Comparison of ENCODE assay signal across 1 cellular context in the genomic region with DNA sequence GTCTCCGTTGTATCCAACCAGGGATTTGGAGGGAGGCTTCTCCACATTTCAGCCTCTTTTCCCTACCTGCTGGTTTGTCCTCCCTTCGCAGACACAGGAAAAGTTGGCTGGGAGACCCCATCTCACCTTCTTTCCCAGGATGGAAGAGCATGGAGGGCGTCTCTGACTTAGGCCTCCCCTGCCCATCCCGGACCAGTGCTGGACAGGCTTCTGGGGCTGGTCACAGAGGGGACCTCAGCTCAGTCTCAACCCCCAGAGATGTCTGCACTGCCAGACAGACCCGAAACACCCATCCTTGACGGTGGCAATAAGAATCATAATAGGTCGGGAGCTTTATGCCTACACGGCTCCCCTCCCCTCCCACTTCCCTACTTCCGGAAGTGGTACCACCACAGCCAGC.
TF ChIP-seq lines count a peak whose summit lies in the region.

No MANE protein-coding gene starts in this region.

TF ChIP-seq in WTC11, 78 proteins besides CTCF, POLR2A, EP300 and RAD21 (continued from another document):
- TF ChIP-seq, protein P1, sequence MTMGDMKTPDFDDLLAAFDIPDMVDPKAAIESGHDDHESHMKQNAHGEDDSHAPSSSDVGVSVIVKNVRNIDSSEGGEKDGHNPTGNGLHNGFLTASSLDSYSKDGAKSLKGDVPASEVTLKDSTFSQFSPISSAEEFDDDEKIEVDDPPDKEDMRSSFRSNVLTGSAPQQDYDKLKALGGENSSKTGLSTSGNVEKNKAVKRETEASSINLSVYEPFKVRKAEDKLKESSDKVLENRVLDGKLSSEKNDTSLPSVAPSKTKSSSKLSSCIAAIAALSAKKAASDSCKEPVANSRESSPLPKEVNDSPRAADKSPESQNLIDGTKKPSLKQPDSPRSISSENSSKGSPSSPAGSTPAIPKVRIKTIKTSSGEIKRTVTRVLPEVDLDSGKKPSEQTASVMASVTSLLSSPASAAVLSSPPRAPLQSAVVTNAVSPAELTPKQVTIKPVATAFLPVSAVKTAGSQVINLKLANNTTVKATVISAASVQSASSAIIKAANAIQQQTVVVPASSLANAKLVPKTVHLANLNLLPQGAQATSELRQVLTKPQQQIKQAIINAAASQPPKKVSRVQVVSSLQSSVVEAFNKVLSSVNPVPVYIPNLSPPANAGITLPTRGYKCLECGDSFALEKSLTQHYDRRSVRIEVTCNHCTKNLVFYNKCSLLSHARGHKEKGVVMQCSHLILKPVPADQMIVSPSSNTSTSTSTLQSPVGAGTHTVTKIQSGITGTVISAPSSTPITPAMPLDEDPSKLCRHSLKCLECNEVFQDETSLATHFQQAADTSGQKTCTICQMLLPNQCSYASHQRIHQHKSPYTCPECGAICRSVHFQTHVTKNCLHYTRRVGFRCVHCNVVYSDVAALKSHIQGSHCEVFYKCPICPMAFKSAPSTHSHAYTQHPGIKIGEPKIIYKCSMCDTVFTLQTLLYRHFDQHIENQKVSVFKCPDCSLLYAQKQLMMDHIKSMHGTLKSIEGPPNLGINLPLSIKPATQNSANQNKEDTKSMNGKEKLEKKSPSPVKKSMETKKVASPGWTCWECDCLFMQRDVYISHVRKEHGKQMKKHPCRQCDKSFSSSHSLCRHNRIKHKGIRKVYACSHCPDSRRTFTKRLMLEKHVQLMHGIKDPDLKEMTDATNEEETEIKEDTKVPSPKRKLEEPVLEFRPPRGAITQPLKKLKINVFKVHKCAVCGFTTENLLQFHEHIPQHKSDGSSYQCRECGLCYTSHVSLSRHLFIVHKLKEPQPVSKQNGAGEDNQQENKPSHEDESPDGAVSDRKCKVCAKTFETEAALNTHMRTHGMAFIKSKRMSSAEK (CRISPR knock-in tag; IDR thresholded peaks at IDR 0.05; ENCODE audit: borderline replicate concordance), result no peak
- TF ChIP-seq, protein P2, sequence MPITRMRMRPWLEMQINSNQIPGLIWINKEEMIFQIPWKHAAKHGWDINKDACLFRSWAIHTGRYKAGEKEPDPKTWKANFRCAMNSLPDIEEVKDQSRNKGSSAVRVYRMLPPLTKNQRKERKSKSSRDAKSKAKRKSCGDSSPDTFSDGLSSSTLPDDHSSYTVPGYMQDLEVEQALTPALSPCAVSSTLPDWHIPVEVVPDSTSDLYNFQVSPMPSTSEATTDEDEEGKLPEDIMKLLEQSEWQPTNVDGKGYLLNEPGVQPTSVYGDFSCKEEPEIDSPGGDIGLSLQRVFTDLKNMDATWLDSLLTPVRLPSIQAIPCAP (CRISPR knock-in tag; IDR thresholded peaks at IDR 0.05), result no peak
- TF ChIP-seq, protein P3, sequence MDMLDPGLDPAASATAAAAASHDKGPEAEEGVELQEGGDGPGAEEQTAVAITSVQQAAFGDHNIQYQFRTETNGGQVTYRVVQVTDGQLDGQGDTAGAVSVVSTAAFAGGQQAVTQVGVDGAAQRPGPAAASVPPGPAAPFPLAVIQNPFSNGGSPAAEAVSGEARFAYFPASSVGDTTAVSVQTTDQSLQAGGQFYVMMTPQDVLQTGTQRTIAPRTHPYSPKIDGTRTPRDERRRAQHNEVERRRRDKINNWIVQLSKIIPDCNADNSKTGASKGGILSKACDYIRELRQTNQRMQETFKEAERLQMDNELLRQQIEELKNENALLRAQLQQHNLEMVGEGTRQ (CRISPR knock-in tag; IDR thresholded peaks at IDR 0.05), result no peak
- no peak for TF ChIP-seq GTF2I (CRISPR knock-in tag; conservative IDR thresholded peaks at IDR 0.05)
- TF ChIP-seq, protein P4, sequence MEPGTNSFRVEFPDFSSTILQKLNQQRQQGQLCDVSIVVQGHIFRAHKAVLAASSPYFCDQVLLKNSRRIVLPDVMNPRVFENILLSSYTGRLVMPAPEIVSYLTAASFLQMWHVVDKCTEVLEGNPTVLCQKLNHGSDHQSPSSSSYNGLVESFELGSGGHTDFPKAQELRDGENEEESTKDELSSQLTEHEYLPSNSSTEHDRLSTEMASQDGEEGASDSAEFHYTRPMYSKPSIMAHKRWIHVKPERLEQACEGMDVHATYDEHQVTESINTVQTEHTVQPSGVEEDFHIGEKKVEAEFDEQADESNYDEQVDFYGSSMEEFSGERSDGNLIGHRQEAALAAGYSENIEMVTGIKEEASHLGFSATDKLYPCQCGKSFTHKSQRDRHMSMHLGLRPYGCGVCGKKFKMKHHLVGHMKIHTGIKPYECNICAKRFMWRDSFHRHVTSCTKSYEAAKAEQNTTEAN (CRISPR knock-in tag; IDR thresholded peaks at IDR 0.05), result no peak
- TF ChIP-seq, protein P5, sequence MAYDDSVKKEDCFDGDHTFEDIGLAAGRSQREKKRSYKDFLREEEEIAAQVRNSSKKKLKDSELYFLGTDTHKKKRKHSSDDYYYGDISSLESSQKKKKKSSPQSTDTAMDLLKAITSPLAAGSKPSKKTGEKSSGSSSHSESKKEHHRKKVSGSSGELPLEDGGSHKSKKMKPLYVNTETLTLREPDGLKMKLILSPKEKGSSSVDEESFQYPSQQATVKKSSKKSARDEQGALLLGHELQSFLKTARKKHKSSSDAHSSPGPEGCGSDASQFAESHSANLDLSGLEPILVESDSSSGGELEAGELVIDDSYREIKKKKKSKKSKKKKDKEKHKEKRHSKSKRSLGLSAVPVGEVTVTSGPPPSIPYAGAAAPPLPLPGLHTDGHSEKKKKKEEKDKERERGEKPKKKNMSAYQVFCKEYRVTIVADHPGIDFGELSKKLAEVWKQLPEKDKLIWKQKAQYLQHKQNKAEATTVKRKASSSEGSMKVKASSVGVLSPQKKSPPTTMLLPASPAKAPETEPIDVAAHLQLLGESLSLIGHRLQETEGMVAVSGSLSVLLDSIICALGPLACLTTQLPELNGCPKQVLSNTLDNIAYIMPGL (CRISPR knock-in tag; IDR thresholded peaks at IDR 0.05), result no peak
- no peak for TF ChIP-seq ZNF232 (CRISPR knock-in tag; IDR thresholded peaks at IDR 0.05)
- TF ChIP-seq SMAD3 (CRISPR knock-in tag; IDR thresholded peaks at IDR 0.05; ENCODE audit: borderline replicate concordance), result no peak
- TF ChIP-seq, protein P6, sequence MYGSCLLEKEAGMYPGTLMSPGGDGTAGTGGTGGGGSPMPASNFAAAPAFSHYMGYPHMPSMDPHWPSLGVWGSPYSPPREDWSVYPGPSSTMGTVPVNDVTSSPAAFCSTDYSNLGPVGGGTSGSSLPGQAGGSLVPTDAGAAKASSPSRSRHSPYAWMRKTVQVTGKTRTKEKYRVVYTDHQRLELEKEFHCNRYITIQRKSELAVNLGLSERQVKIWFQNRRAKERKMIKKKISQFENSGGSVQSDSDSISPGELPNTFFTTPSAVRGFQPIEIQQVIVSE (CRISPR knock-in tag; IDR thresholded peaks at IDR 0.05; ENCODE audit: borderline replicate concordance), result no peak
TF ChIP-seq in WTC11: peak in this region for 0.
